Comparison of ENCODE assay signal across 8 cellular contexts in genomic region chr5:178205749-178206047, GRCh38. TPM values are rescaled to one million over a fixed set of nuclear protein-coding genes. Genes with fewer than 3 reads are reported as not detected.
A peak's percentile ranks its signal among the peaks of the same experiment; 100 is the strongest.
DNase-seq lines count a peak whose midpoint lies in the region; ATAC-seq and TF ChIP-seq lines count a peak whose summit lies in the region.

No MANE protein-coding gene starts in this region.

- no peaks in the 10 kb centered on the region for H3K27me3 ChIP-seq in BJ (ENCODE audit: control insufficient read depth, insufficient read depth, low read length)

- H3K36me3 ChIP-seq in BJ (ENCODE audit: control insufficient read depth, insufficient read depth, low read length) = peaks cover 26% of the 10 kb centered on the region

- ATAC-seq in effector memory CD8-positive, alpha-beta T cell (replicated peaks) = no peak
- ATAC-seq in HG03097 (IDR thresholded peaks at IDR 0.05; ENCODE audit: low FRiP score, unreplicated experiment) = no peak

- peak overlapping the region; percentile 52 to 89 for H3K27ac Mint-ChIP-seq in effector memory CD8-positive, alpha-beta T cell
- peak overlapping the region; percentile 89 for H3K27ac Mint-ChIP-seq in nephron progenitor cell

- H3K4me3 ChIP-seq in BJ (ENCODE audit: low read depth, low read length) (peak overlapping the region; percentile 58), NB4 (ENCODE audit: low read depth, low read length) (peak overlapping the region; percentile 91)

- peaks cover 60% of the 10 kb centered on the region for H3K36me3 Mint-ChIP-seq in effector memory CD8-positive, alpha-beta T cell (ENCODE audit: insufficient read depth)
- H3K36me3 Mint-ChIP-seq in nephron progenitor cell (ENCODE audit: low read depth) = peaks cover 54% of the 10 kb centered on the region

- TF ChIP-seq POLR2A in NB4 (IDR thresholded peaks at IDR 0.05; ENCODE audit: extremely low read depth, insufficient read length) = no peak

- H3K9me3 Mint-ChIP-seq in effector memory CD8-positive, alpha-beta T cell = no peaks in the 10 kb centered on the region
- no peaks in the 10 kb centered on the region for H3K9me3 Mint-ChIP-seq in nephron progenitor cell

- CTCF ChIA-PET in BJ (lab: Yijun Ruan, JAX) = interaction anchor here (0.9 kb wide), 1 partner anchor 129 kb away, joined by 3 read pairs; no protein-coding TSS in a partner anchor

- no peak for DNase-seq in BJ (ENCODE audit: low read depth)
- no peak for DNase-seq in NB4 (ENCODE audit: low read depth)
- DNase-seq in effector memory CD8-positive, alpha-beta T cell = no peak
- DNase-seq in nephron progenitor cell = no peak
- no peak for DNase-seq in DMS 273 treated with DMSO at 0.1 percent for 48 hours (lab: John Stamatoyannopoulos, UW)
- no peak for DNase-seq in inferior parietal cortex (ENCODE audit: extremely low spot score)
- no peak for DNase-seq in putamen (ENCODE audit: low spot score)

- POLR2A ChIA-PET in BJ (lab: Charles Lee) = no interaction called here

- no peak for TF ChIP-seq CTCF in BJ (IDR thresholded peaks at IDR 0.05; ENCODE audit: insufficient read depth, low read depth, low read length)
- no peak for TF ChIP-seq CTCF in NB4 (IDR thresholded peaks at IDR 0.05; ENCODE audit: low read depth, low read length)
- no peak for TF ChIP-seq CTCF in nephron progenitor cell (IDR thresholded peaks at IDR 0.05)

- no peaks in the 10 kb centered on the region for H3K27me3 Mint-ChIP-seq in effector memory CD8-positive, alpha-beta T cell
- peaks cover 3% of the 10 kb centered on the region for H3K27me3 Mint-ChIP-seq in nephron progenitor cell (ENCODE audit: low read depth, poor library complexity)

- H3K4me3 Mint-ChIP-seq in effector memory CD8-positive, alpha-beta T cell = peak overlapping the region; percentile 93 to 98
- H3K4me3 Mint-ChIP-seq in nephron progenitor cell = peak overlapping the region; percentile 86

- H3K4me1 Mint-ChIP-seq in effector memory CD8-positive, alpha-beta T cell (ENCODE audit: low read depth in 2 of 2) = peaks cover 26 to 50% of the 10 kb centered on the region in 2 donors
- H3K4me1 Mint-ChIP-seq in nephron progenitor cell = peaks cover 36% of the 10 kb centered on the region

RNA-seq across cellular contexts. Expression of gene HNRNPAB, which starts 1.4 kb away (rescaled TPM):
- 59.3 and 80.3 TPM in 2 replicates for polyA plus RNA-seq in BJ (2011; rRNA removed)
- polyA minus RNA-seq in BJ (2011; rRNA and poly(A)+ RNA removed) = 19.9 and 28.9 TPM in 2 replicates

RNA-seq across cellular contexts. Expression of gene GMCL2, which starts 18.5 kb away (rescaled TPM):
- not detected in 2 replicates for polyA plus RNA-seq in BJ (2011; rRNA removed)
- not detected in 2 replicates for polyA minus RNA-seq in BJ (2011; rRNA and poly(A)+ RNA removed)

RNA-seq across cellular contexts. Expression of gene PHYKPL, which starts 26.9 kb away (rescaled TPM):
- 34.3 and 48.5 TPM in 2 replicates for polyA plus RNA-seq in BJ (2011; rRNA removed)
- polyA minus RNA-seq in BJ (2011; rRNA and poly(A)+ RNA removed) = 42.6 and 56.9 TPM in 2 replicates

RNA-seq across cellular contexts. Expression of gene NHP2, which starts 52.0 kb away (rescaled TPM):
- 101 and 131 TPM in 2 replicates for polyA plus RNA-seq in BJ (2011; rRNA removed)
- 28.0 and 35.3 TPM in 2 replicates for polyA minus RNA-seq in BJ (2011; rRNA and poly(A)+ RNA removed)
